Comparison of ENCODE assay signal across 31 cellular contexts in genomic region chr13:45921337-45921736, GRCh38.
"Had no signal": no experiment of that assay in that cellular context is flagged by ENCODE, and none has a peak within 500 bp of the region (broad histone marks: within the 10 kb centered on the region; RNA-seq: fewer than 3 reads in every experiment).

No MANE protein-coding gene starts in this region.

- H3K4me1 Mint-ChIP-seq: activated B cell treated with CpG ODN at 0.5 μM for 24 hours; activated naive CD4-positive, alpha-beta T cell treated with anti-CD3 and anti-CD28 coated beads, Interleukin-2, amount 50 U/mL, for 24 hours; activated naive CD8-positive, alpha-beta T cell treated with anti-CD3 and anti-CD28 coated beads for 36 hours; activated naive CD8-positive, alpha-beta T cell treated with anti-CD3 and anti-CD28 coated beads, Interleukin-2, amount 50 U/mL, for 24 hours; activated T-helper 17 cell treated with anti-CD3 and anti-CD28 coated beads, Interleukin-2, amount 50 U/mL, for 72 hours had no signal

- H3K9me3 Mint-ChIP-seq: activated B cell treated with CpG ODN at 0.5 μM for 24 hours; activated CD8-positive, alpha-beta T cell treated with anti-CD3 and anti-CD28 coated beads for 36 hours; activated naive CD4-positive, alpha-beta T cell treated with anti-CD3 and anti-CD28 coated beads, Interleukin-2, amount 50 U/mL, for 24 hours; activated naive CD8-positive, alpha-beta T cell treated with anti-CD3 and anti-CD28 coated beads for 36 hours; activated naive CD8-positive, alpha-beta T cell treated with anti-CD3 and anti-CD28 coated beads, Interleukin-2, amount 50 U/mL, for 24 hours; activated T-cell treated with anti-CD3 and anti-CD28 coated beads, Interleukin-2, amount 50 U/mL, for 4 hours; activated T-helper 17 cell treated with anti-CD3 and anti-CD28 coated beads, Interleukin-2, amount 50 U/mL, for 72 hours; effector memory CD8-positive, alpha-beta T cell; T-helper 2 cell treated with Interferon-gamma antibody and Interleukin-4, amounts not matched to agents 5 μg/mL and 100 μg/mL, for 36 hours had no signal

- H3K27ac Mint-ChIP-seq: activated B cell treated with CpG ODN at 0.5 μM for 24 hours; activated CD8-positive, alpha-beta T cell treated with anti-CD3 and anti-CD28 coated beads for 36 hours; activated naive CD4-positive, alpha-beta T cell treated with anti-CD3 and anti-CD28 coated beads, Interleukin-2, amount 50 U/mL, for 24 hours; activated naive CD8-positive, alpha-beta T cell treated with anti-CD3 and anti-CD28 coated beads for 36 hours; activated naive CD8-positive, alpha-beta T cell treated with anti-CD3 and anti-CD28 coated beads, Interleukin-2, amount 50 U/mL, for 24 hours; activated T-helper 17 cell treated with anti-CD3 and anti-CD28 coated beads, Interleukin-2, amount 50 U/mL, for 72 hours; effector memory CD8-positive, alpha-beta T cell; T-helper 17 cell; T-helper 2 cell treated with Interferon-gamma antibody and Interleukin-4, amounts not matched to agents 5 μg/mL and 100 μg/mL, for 36 hours had no signal

- H3K36me3 Mint-ChIP-seq: activated naive CD4-positive, alpha-beta T cell treated with anti-CD3 and anti-CD28 coated beads, Interleukin-2, amount 50 U/mL, for 24 hours; activated naive CD8-positive, alpha-beta T cell treated with anti-CD3 and anti-CD28 coated beads for 36 hours had no signal

- ATAC-seq: activated CD4-positive, CD25-positive, alpha-beta regulatory T cell treated with anti-CD3 and anti-CD28 coated beads, Interleukin-2, amount 50 U/mL, for 24 hours; activated CD8-positive, alpha-beta T cell treated with anti-CD3 and anti-CD28 coated beads for 36 hours; activated naive CD8-positive, alpha-beta T cell treated with anti-CD3 and anti-CD28 coated beads, Interleukin-2, amount 50 U/mL, for 24 hours; activated T-cell treated with anti-CD3 and anti-CD28 coated beads, Interleukin-2, amount 50 U/mL, for 4 hours; activated T-helper 17 cell treated with anti-CD3 and anti-CD28 coated beads, Interleukin-2, amount 50 U/mL, for 72 hours; body of pancreas; effector memory CD8-positive, alpha-beta T cell; gastroesophageal sphincter; heart right ventricle; T-helper 17 cell had no signal

- H3K4me3 Mint-ChIP-seq: activated B cell treated with CpG ODN at 0.5 μM for 24 hours; activated CD8-positive, alpha-beta T cell treated with anti-CD3 and anti-CD28 coated beads for 36 hours; activated naive CD4-positive, alpha-beta T cell treated with anti-CD3 and anti-CD28 coated beads, Interleukin-2, amount 50 U/mL, for 24 hours; activated naive CD8-positive, alpha-beta T cell treated with anti-CD3 and anti-CD28 coated beads for 36 hours; activated naive CD8-positive, alpha-beta T cell treated with anti-CD3 and anti-CD28 coated beads, Interleukin-2, amount 50 U/mL, for 24 hours; activated T-cell treated with anti-CD3 and anti-CD28 coated beads, Interleukin-2, amount 50 U/mL, for 4 hours; activated T-helper 17 cell treated with anti-CD3 and anti-CD28 coated beads, Interleukin-2, amount 50 U/mL, for 72 hours; effector memory CD8-positive, alpha-beta T cell; T-helper 17 cell; T-helper 2 cell treated with Interferon-gamma antibody and Interleukin-4, amounts not matched to agents 5 μg/mL and 100 μg/mL, for 36 hours had no signal

- H3K27me3 Mint-ChIP-seq: activated B cell treated with CpG ODN at 0.5 μM for 24 hours; activated CD8-positive, alpha-beta T cell treated with anti-CD3 and anti-CD28 coated beads for 36 hours; activated naive CD4-positive, alpha-beta T cell treated with anti-CD3 and anti-CD28 coated beads, Interleukin-2, amount 50 U/mL, for 24 hours; activated naive CD8-positive, alpha-beta T cell treated with anti-CD3 and anti-CD28 coated beads for 36 hours; activated naive CD8-positive, alpha-beta T cell treated with anti-CD3 and anti-CD28 coated beads, Interleukin-2, amount 50 U/mL, for 24 hours; activated T-helper 17 cell treated with anti-CD3 and anti-CD28 coated beads, Interleukin-2, amount 50 U/mL, for 72 hours had no signal

- DNase-seq: activated B cell treated with CpG ODN at 0.5 μM for 24 hours; activated CD4-positive, alpha-beta T cell treated with anti-CD3 and anti-CD28 coated beads for 48 hours; activated CD4-positive, alpha-beta T cell treated with anti-CD3 and anti-CD28 coated beads, Interleukin-2, amount 50 U/mL, for 1 hour; activated CD4-positive, alpha-beta T cell treated with anti-CD3 and anti-CD28 coated beads, Interleukin-2, amount 50 U/mL, for 48 hours; activated CD8-positive, alpha-beta memory T cell treated with anti-CD3 and anti-CD28 coated beads for 24 hours; activated CD8-positive, alpha-beta T cell treated with anti-CD3 and anti-CD28 coated beads for 36 hours; activated effector memory CD4-positive, alpha-beta T cell treated with Interleukin-2 at 50 U/mL for 16 hours; activated gamma-delta T cell treated with Interleukin-2 at 50 U/mL for 16 hours; activated naive CD4-positive, alpha-beta T cell treated with Interleukin-2 at 50 U/mL for 16 hours; activated naive CD8-positive, alpha-beta T cell treated with anti-CD3 and anti-CD28 coated beads for 36 hours; activated naive CD8-positive, alpha-beta T cell treated with anti-CD3 and anti-CD28 coated beads, Interleukin-2, amount 50 U/mL, for 24 hours; activated T-cell treated with anti-CD3 and anti-CD28 coated beads, Interleukin-2, amount 50 U/mL, for 4 hours; adrenal gland; amygdala; aorta; body of pancreas; central memory CD4-positive, alpha-beta T cell; dermis blood vessel endothelial cell; effector CD4-positive, alpha-beta T cell; effector memory CD8-positive, alpha-beta T cell; esophagus squamous epithelium; foreskin melanocyte; heart right ventricle; T-helper 17 cell; T1000; WERI-Rb-1 had no signal
